ENCODE assay signal across 11 cellular contexts in genomic region chrX:150688911-150689451, GRCh38. TPM values are rescaled to one million over a fixed set of nuclear protein-coding genes. Genes with fewer than 3 reads are reported as not detected.
DNase-seq lines count a peak whose midpoint lies in the region; ATAC-seq, FAIRE-seq and TF ChIP-seq lines count a peak whose summit lies in the region.
"Had no signal": no experiment of that assay in that cellular context is flagged by ENCODE, and none has a peak within 500 bp of the region (broad histone marks: within the 10 kb centered on the region; RNA-seq: fewer than 3 reads in every experiment).

No MANE protein-coding gene starts in this region.

- no peak overlapping the region for H3K9ac ChIP-seq in H1 (replicated peaks in 1 of 4; ENCODE audit: extremely low read depth in 1 of 4, low read depth in 3 of 4, low read length in 3 of 4)
- no peak overlapping the region for H3K9ac ChIP-seq in trophoblast cell (ENCODE audit: low read length)
- H3K9ac ChIP-seq: KMS-11 had no signal

- H2AFZ ChIP-seq in OCI-LY7 (ENCODE audit: low read length) (no peak overlapping the region), H1 (ENCODE audit: low read length) (no peak overlapping the region), trophoblast cell (ENCODE audit: insufficient read depth, low read length, poor library complexity) (no peak overlapping the region)

- no peak for TF ChIP-seq RAD21 in H1 (IDR thresholded peaks at IDR 0.05 in 1 of 2, conservative IDR thresholded peaks at IDR 0.05 in 1 of 2; ENCODE audit: low read depth in 2 of 2, low read length in 2 of 2)

- no TSS peak for BruUV-seq in OCI-LY7 (replicated peaks; lab: Mats Ljungman, UMichigan)

- H3K18ac ChIP-seq in H1 (ENCODE audit: extremely low read depth, low read length) (no peak overlapping the region), trophoblast cell (ENCODE audit: low read length) (no peak overlapping the region)

- H4K12ac ChIP-seq in trophoblast cell (ENCODE audit: low read depth, low read length) = no peak overlapping the region

- H3K9me2 ChIP-seq in OCI-LY7 (ENCODE audit: insufficient read depth, low read length) = no peaks in the 10 kb centered on the region

- H3K4me2 ChIP-seq in OCI-LY7 (ENCODE audit: low read length) (peak overlapping the region; percentile 20; the same call in 1 of the 2 replicates), H1 (ENCODE audit: insufficient read depth in 1 of 2, low read depth in 2 of 2, low read length in 2 of 2) (peak overlapping the region; percentile 2 to 21; a peak in 1 of 4 replicates), trophoblast cell (ENCODE audit: low read length) (peak overlapping the region; percentile 23)
- H3K4me2 ChIP-seq: KMS-11 had no signal

- H3K79me2 ChIP-seq in OCI-LY7 (ENCODE audit: insufficient read depth, low read depth, low read length) (no peaks in the 10 kb centered on the region), H1 (ENCODE audit: control insufficient read depth in 1 of 2, insufficient read depth in 2 of 2, low read length in 2 of 2) (no peaks in the 10 kb centered on the region), trophoblast cell (ENCODE audit: control insufficient read depth, insufficient read depth, low read length, poor library complexity) (peaks cover 2% of the 10 kb centered on the region)

- no peak overlapping the region for H3K14ac ChIP-seq in H1 (ENCODE audit: insufficient read length)
- no peak overlapping the region for H3K14ac ChIP-seq in trophoblast cell (ENCODE audit: low read length)

- CTCF ChIA-PET in OCI-LY7 (lab: Charles Lee; ENCODE audit: unreplicated experiment) (no interaction called here), H1 (lab: Charles Lee; ENCODE audit: partially characterized antibody) (no interaction called here)

- H3K27ac ChIP-seq in OCI-LY7 (ENCODE audit: low read depth, low read length, poor library complexity, severe bottlenecking) = no peak overlapping the region
- H3K27ac ChIP-seq in H1 (ENCODE audit: low read depth, low read length) = no peak overlapping the region; the same call in 1 of the 2 replicates
- no peak overlapping the region for H3K27ac ChIP-seq in trophoblast cell (ENCODE audit: low read depth, low read length)
- H3K27ac ChIP-seq: KMS-11 had no signal

- no peak for TF ChIP-seq POLR2A in H1 (IDR thresholded peaks at IDR 0.05; ENCODE audit: control extremely low read depth in 1 of 2, low read depth in 2 of 2, low read length in 2 of 2)

- H2BK20ac ChIP-seq in H1 (ENCODE audit: low read length) = no peak overlapping the region

- ATAC-seq in left ventricle myocardium superior (no peak), GM21528 (IDR thresholded peaks at IDR 0.05; ENCODE audit: low FRiP score, unreplicated experiment) (no peak), GM18870 (IDR thresholded peaks at IDR 0.05; ENCODE audit: unreplicated experiment) (no peak)
- ATAC-seq: activated CD8-positive, alpha-beta memory T cell treated with anti-CD3 and anti-CD28 coated beads, Interleukin-2, amount 10 ng/mL, durations not matched to agents 7 days and 5 days had no signal

- H2BK15ac ChIP-seq in H1 (ENCODE audit: low read length) = no peak overlapping the region

- H2BK5ac ChIP-seq in H1 (ENCODE audit: low read depth, low read length) = no peak overlapping the region
- no peak overlapping the region for H2BK5ac ChIP-seq in trophoblast cell (ENCODE audit: low read depth, low read length, poor library complexity)

- POLR2A ChIA-PET in OCI-LY7 (lab: Charles Lee) (interaction anchor here (1.4 kb wide), 2 partner anchors 10 to 31 kb away, joined by 3 to 7 read pairs; no protein-coding TSS in a partner anchor), H1 (lab: Charles Lee; ENCODE audit: partially characterized antibody) (no interaction called here)

- no peaks in the 10 kb centered on the region for H3K79me1 ChIP-seq in H1 (ENCODE audit: low read depth, low read length)
- H3K79me1 ChIP-seq in trophoblast cell (ENCODE audit: low read length) = peaks cover 6% of the 10 kb centered on the region

- H2AK5ac ChIP-seq in H1 (ENCODE audit: low read depth, low read length) (no peak overlapping the region), trophoblast cell (ENCODE audit: low read length) (no peak overlapping the region)

- no peak for DNase-seq in OCI-LY7 (ENCODE audit: low spot score)
- peak in 1 of 2 experiments; percentile 27 for DNase-seq in H1 (ENCODE audit: low read depth in 1 of 2, low spot score in 2 of 2)
- DNase-seq in trophoblast cell = peak; percentile 81 to 89
- no peak for DNase-seq in left ventricle myocardium superior
- no peak for DNase-seq in NCI-H82 treated with DMSO at 0.1 percent for 48 hours (lab: John Stamatoyannopoulos, UW; ENCODE audit: unreplicated experiment)
- DNase-seq: activated CD8-positive, alpha-beta memory T cell treated with anti-CD3 and anti-CD28 coated beads, Interleukin-2, amount 10 ng/mL, durations not matched to agents 7 days and 5 days; stimulated activated CD4-positive, alpha-beta T cell treated with anti-CD3 and anti-CD28 coated beads, Interleukin-4, amount 100 ng/mL, for 24 hours had no signal

- H3K27me3 ChIP-seq in H1 (replicated peaks in 1 of 4; ENCODE audit: control insufficient read depth in 3 of 4, extremely low read depth in 1 of 4, insufficient read depth in 3 of 4, low read length in 3 of 4) (no peaks in the 10 kb centered on the region), trophoblast cell (ENCODE audit: insufficient read depth, low read length) (no peaks in the 10 kb centered on the region)

- H3K36me3 ChIP-seq in OCI-LY7 (ENCODE audit: insufficient read depth, low read length) (peaks cover 14% of the 10 kb centered on the region), H1 (ENCODE audit: control insufficient read depth in 2 of 4, insufficient read depth in 4 of 4, low read length in 3 of 4) (no peaks in the 10 kb centered on the region), trophoblast cell (ENCODE audit: control insufficient read depth in 1 of 2, insufficient read depth in 2 of 2, low read length in 2 of 2) (no peaks in the 10 kb centered on the region)

- 53% methylated on average over 5 of the region's 5 CpGs; no CpG with 5 or more reads in 1 of the 2 experiments for WGBS in H1 (ENCODE audit: extremely low coverage in 1 of 2, insufficient coverage in 1 of 2, insufficient read length in 1 of 2, insufficient replicate concordance in 2 of 2, low coverage in 1 of 2, low lambda C conversion rate in 2 of 2, missing lambda C conversion rate in 1 of 2), 2 experiments
- WGBS in trophoblast cell (ENCODE audit: extremely low coverage, insufficient coverage, insufficient read length) = no CpG with 5 or more reads among the region's 5 CpGs

- H4K20me1 ChIP-seq in OCI-LY7 (ENCODE audit: insufficient read depth, low read length) (no peaks in the 10 kb centered on the region), H1 (replicated peaks in 1 of 2; ENCODE audit: control insufficient read depth in 1 of 2, insufficient read depth in 2 of 2, low read length in 2 of 2) (no peaks in the 10 kb centered on the region)

- no peak overlapping the region for H3K23ac ChIP-seq in H1 (ENCODE audit: insufficient read length)
- no peak overlapping the region for H3K23ac ChIP-seq in trophoblast cell (ENCODE audit: low read length)

- no peak overlapping the region for H3K56ac ChIP-seq in H1 (replicated peaks; ENCODE audit: insufficient read length, low read depth, low read length)

- TF ChIP-seq EP300 in H1 (IDR thresholded peaks at IDR 0.05; ENCODE audit: borderline replicate concordance in 1 of 2, low read depth in 2 of 2, low read length in 2 of 2) = no peak

- H3K4ac ChIP-seq in H1 (replicated peaks; ENCODE audit: insufficient read length, low read depth, low read length) (no peak overlapping the region), trophoblast cell (ENCODE audit: low read depth, low read length) (no peak overlapping the region)

- FAIRE-seq in G401.6 (lab: Jason Lieb, UNC) (peak; percentile 46), H1 (lab: Jason Lieb, UNC) (no peak)

- H3K23me2 ChIP-seq in H1 (ENCODE audit: low read depth, low read length) = peaks cover 2% of the 10 kb centered on the region; the same call in 1 of the 2 replicates

- no peak overlapping the region for H4K5ac ChIP-seq in H1 (ENCODE audit: insufficient read length, low read depth, low read length)

- intact Hi-C loops in OCI-LY7 (cut with micrococcal nuclease; ENCODE audit: unreplicated experiment) (no loop called here), left ventricle myocardium superior (cut with micrococcal nuclease) (no loop called here)

- H4K8ac ChIP-seq in H1 (ENCODE audit: extremely low read depth, insufficient read depth, low read length) (no peak overlapping the region), trophoblast cell (ENCODE audit: low read depth, low read length) (no peak overlapping the region)

- H3K4me1 ChIP-seq in OCI-LY7 (ENCODE audit: insufficient read depth, low read length, poor library complexity, severe bottlenecking) (peaks cover 31% of the 10 kb centered on the region), H1 (replicated peaks in 1 of 4; ENCODE audit: control insufficient read depth in 3 of 4, insufficient read depth in 4 of 4, low read length in 3 of 4) (peaks cover 0 to 6% (median 0%) of the 10 kb centered on the region in 4 experiments; a peak in 2 of 7 replicates), trophoblast cell (ENCODE audit: control insufficient read depth in 1 of 2, insufficient read depth in 2 of 2, low read length in 2 of 2) (peaks cover 0 to 5% of the 10 kb centered on the region in 2 experiments)

- no peak for TF ChIP-seq CTCF in OCI-LY7 (conservative IDR thresholded peaks at IDR 0.05; ENCODE audit: low read length)
- TF ChIP-seq CTCF in H1 (IDR thresholded peaks at IDR 0.05; ENCODE audit: control extremely low read depth in 1 of 3, insufficient read depth in 1 of 3, low read depth in 1 of 3, low read length in 3 of 3) = no peak

- peaks cover 9% of the 10 kb centered on the region; the same call in 1 of the 2 replicates for H3K9me3 ChIP-seq in OCI-LY7 (ENCODE audit: low read length)
- no peaks in the 10 kb centered on the region for H3K9me3 ChIP-seq in H1 (ENCODE audit: insufficient read depth in 2 of 2, low read depth in 1 of 2, low read length in 1 of 2)
- no peaks in the 10 kb centered on the region for H3K9me3 ChIP-seq in trophoblast cell (ENCODE audit: insufficient read depth, low read depth, low read length)

- H3K4me3 ChIP-seq in OCI-LY7 (ENCODE audit: low read depth, low read length, poor library complexity, severe bottlenecking) = no peak overlapping the region
- no peak overlapping the region for H3K4me3 ChIP-seq in H1 (ENCODE audit: extremely low read depth in 1 of 4, insufficient read depth in 2 of 4, low read depth in 3 of 4, low read length in 4 of 4)
- no peak overlapping the region for H3K4me3 ChIP-seq in trophoblast cell (ENCODE audit: low read depth, low read length)

- H2BK120ac ChIP-seq in H1 (replicated peaks; ENCODE audit: low read depth, low read length) = no peak overlapping the region
- no peak overlapping the region for H2BK120ac ChIP-seq in trophoblast cell (ENCODE audit: insufficient read depth, low read length, poor library complexity)

- H4K91ac ChIP-seq in H1 (replicated peaks; ENCODE audit: insufficient read length, low read length) = no peak overlapping the region
- no peak overlapping the region for H4K91ac ChIP-seq in trophoblast cell (ENCODE audit: low read depth, low read length)

- H2BK12ac ChIP-seq in H1 (ENCODE audit: low read depth, low read length) (no peak overlapping the region), trophoblast cell (ENCODE audit: low read length) (no peak overlapping the region)

RNA-seq across cellular contexts. Expression of gene MTMR1, which starts 4.2 kb away (rescaled TPM):
- total RNA-seq in OCI-LY7 (2014; rRNA removed; shearing (Covaris generic)) = 49.7 TPM in 2 replicates
- total RNA-seq in OCI-LY7 (2022) (57.6 and 63.4 TPM in 2 replicates), left ventricle myocardium superior (20.7 TPM)
- total RNA-seq in H1 (2021; fragmentation: NEBNext Ultra II Directional; extraction: Animal tissue kit (Norgen Biotek cat#: 25700)) = 21.8 and 23.8 TPM in 2 replicates
- polyA plus RNA-seq in H1 (2011; rRNA removed) = 15.1 and 16.9 TPM in 2 replicates
- polyA plus RNA-seq in H1 (2011; cell fraction: cytosol; rRNA removed) = 14.9 TPM
- 13.9 TPM for polyA plus RNA-seq in H1 (2011; cell fraction: nucleus; rRNA removed)
- polyA plus RNA-seq in H1 (2012, experiment 1 of 2) = 11.2 to 15.9 TPM (median 13.1 TPM) in 4 replicates
- polyA plus RNA-seq in H1 (2012, experiment 2 of 2) = 5.2 TPM
- 12.4 TPM for polyA plus RNA-seq in H1 (2013, experiment 1 of 2)
- polyA plus RNA-seq in H1 (2013, experiment 2 of 2) = 11.9 TPM
- 18.3 and 22.1 TPM in 2 replicates for polyA minus RNA-seq in H1 (2011; rRNA and poly(A)+ RNA removed)
- polyA minus RNA-seq in H1 (2011; cell fraction: cytosol; rRNA and poly(A)+ RNA removed) = 14.3 TPM
- polyA minus RNA-seq in H1 (2011; cell fraction: nucleus; rRNA and poly(A)+ RNA removed) = 15.8 TPM
- polyA plus RNA-seq in trophoblast cell (2013) = 16.7 and 17.9 TPM in 2 replicates

Comparison
In these comparisons a context has a peak if more than half of its experiments do, and no peak if none do; other contexts are left out.
1. DNase-seq: peak in trophoblast cell (2 of 2); none in OCI-LY7 (single experiment), left ventricle myocardium superior (single experiment) and NCI-H82 treated with DMSO at 0.1 percent for 48 hours (single experiment).
2. Peak in every context shown above with its lines, with median percentiles within 50 percentile points of each other: H3K4me2 ChIP-seq.